ENCODE assay signal across 8 cellular contexts in the genomic region with DNA sequence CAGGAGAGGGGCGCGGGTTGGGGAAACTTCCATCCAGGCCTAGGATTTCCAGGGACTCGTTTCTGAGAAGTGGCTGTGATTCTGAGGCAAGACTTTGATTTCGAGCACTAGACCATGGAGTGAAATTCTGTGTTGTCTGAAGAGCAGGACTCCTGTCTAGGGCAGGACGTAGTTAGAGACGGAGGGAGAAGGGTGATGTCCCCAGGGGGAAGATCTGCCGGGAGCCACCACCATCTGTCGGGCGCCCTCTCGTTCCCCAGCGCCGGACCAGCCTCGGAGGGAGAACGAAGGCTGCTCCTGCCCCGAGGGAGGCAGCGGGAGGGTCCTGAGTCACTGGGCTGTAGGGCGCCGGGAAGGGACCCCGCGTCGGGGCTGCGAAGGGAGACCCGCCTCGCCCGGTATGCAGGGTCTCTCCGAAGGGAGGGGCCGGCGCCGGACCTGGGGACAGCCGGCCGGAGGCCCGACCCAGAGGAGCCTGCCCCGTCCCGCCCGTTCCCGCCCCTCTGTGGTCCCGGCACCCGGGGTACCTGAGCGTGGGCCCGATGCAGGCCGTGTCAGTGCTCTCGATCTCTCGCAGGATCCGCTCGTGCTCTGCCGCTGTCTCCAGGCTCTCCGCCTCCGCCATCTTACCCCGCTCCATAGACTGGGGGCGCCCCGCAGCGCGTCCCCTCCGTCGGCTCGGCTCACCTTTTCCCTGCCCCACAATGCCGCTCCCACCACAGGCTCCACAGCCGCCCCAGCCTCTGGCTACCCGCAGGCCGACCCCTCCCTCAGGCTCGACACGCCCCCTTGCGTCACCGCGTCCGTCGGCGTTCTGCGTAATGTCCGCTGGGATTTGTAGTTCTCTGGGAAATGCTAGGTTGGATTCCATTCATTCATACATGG. TPM values are rescaled to one million over a fixed set of nuclear protein-coding genes. Genes with fewer than 3 reads are reported as not detected.
A peak's percentile ranks its signal among the peaks of the same experiment; 100 is the strongest.
DNase-seq lines count a peak whose midpoint lies in the region; FAIRE-seq and TF ChIP-seq lines count a peak whose summit lies in the region.

A gene (minus strand): TSS at position 763 of the 885 bp plus-strand sequence.

- peak within 1 kb of the TSS; percentile 64 for H3K9ac ChIP-seq in Loucy (ENCODE audit: low read depth, low read length, poor library complexity, severe bottlenecking)

- peak within 1 kb of the TSS; percentile 81; the same call in 1 of the 2 replicates for H2AFZ ChIP-seq in Loucy (ENCODE audit: low read length)

- H3K4me3 Mint-ChIP-seq in neural crest cell: peak within 1 kb of the TSS; percentile 97

- intact Hi-C loops in stomach (cut with DNase I; ENCODE audit: low total_unique reads): no loop called here

- H3F3A ChIP-seq in Loucy (ENCODE audit: low read depth): no peaks in the 10 kb centered on the region

- H3K9me3 Mint-ChIP-seq in neural crest cell: no peaks in the 10 kb centered on the region

- H3K27me3 ChIP-seq in Loucy (ENCODE audit: insufficient read depth, low read length, poor library complexity, severe bottlenecking) (no peaks in the 10 kb centered on the region), stomach (no peaks in the 10 kb centered on the region)

- WGBS in stomach, 5 donors: 0 to 1% (median 1%) methylated on average over 51 to 70 of the region's 70 CpGs

- H3K27me3 Mint-ChIP-seq in neural crest cell (ENCODE audit: low read depth): peaks cover 3% of the 10 kb centered on the region

- peak within 1 kb of the TSS; percentile 97 for H3K27ac Mint-ChIP-seq in neural crest cell (ENCODE audit: unreplicated experiment)

- peak within 1 kb of the TSS; percentile 71 for H3K4me2 ChIP-seq in Loucy (ENCODE audit: low read depth, low read length, poor library complexity, severe bottlenecking)

- H3K9me3 ChIP-seq in Loucy (ENCODE audit: insufficient read depth, low read depth, low read length) (no peaks in the 10 kb centered on the region), stomach (no peaks in the 10 kb centered on the region)

- peak; percentile 88 for FAIRE-seq in H54 (lab: Jason Lieb, UNC)

- H3K36me3 Mint-ChIP-seq in neural crest cell (ENCODE audit: low read depth): peaks cover 2% of the 10 kb centered on the region

- H3K4me1 ChIP-seq in Loucy (ENCODE audit: insufficient read depth, low read length, poor library complexity, severe bottlenecking): peaks cover 12% of the 10 kb centered on the region
- H3K4me1 ChIP-seq in stomach: peaks cover 0 to 39% (median 25%) of the 10 kb centered on the region in 4 donors

- no peaks in the 10 kb centered on the region for H3K9me2 ChIP-seq in Loucy (replicated peaks; ENCODE audit: low read depth, low read length)

- H3K79me2 ChIP-seq in Loucy (ENCODE audit: insufficient read depth, low read length): no peaks in the 10 kb centered on the region

- peak; percentile 96 for DNase-seq in Daoy (ENCODE audit: low read depth)
- DNase-seq in H54 (ENCODE audit: insufficient read length, low spot score): peak; percentile 77
- peak; percentile 44 for DNase-seq in SIG-M5 (lab: John Stamatoyannopoulos, UW)
- peak; percentile 78 for DNase-seq in activated gamma-delta T cell treated with Interleukin-2 at 50 U/mL for 16 hours
- peak; percentile 83 to 95 for DNase-seq in foreskin fibroblast
- peak; percentile 94 for DNase-seq in neural crest cell (ENCODE audit: low read depth, low spot score)
- DNase-seq in stomach: peak; percentile 94

- peaks cover 22% of the 10 kb centered on the region for H3K4me1 Mint-ChIP-seq in neural crest cell

- H3K27ac ChIP-seq in stomach: peak within 1 kb of the TSS; percentile 71 to 90 (median 88)

- H3K36me3 ChIP-seq in Loucy (ENCODE audit: insufficient read depth, low read length) (no peaks in the 10 kb centered on the region), stomach (no peaks in the 10 kb centered on the region)

- H3K4me3 ChIP-seq in Loucy (ENCODE audit: low read length, poor library complexity, severe bottlenecking) (peak within 1 kb of the TSS; percentile 77), foreskin fibroblast (ENCODE audit: low read depth in 1 of 2, low read length in 2 of 2) (peak within 1 kb of the TSS; percentile 80 to 82), stomach (peak within 1 kb of the TSS; percentile 76 to 82 (median 78))

- TF ChIP-seq CTCF in Loucy (conservative IDR thresholded peaks at IDR 0.05; ENCODE audit: low read length): no peak
- no peak for TF ChIP-seq CTCF in foreskin fibroblast (IDR thresholded peaks at IDR 0.05; ENCODE audit: low read depth, low read length)
- TF ChIP-seq CTCF in neural crest cell (conservative IDR thresholded peaks at IDR 0.05): no peak
- peak in 1 of 7 experiments; percentile 13 for TF ChIP-seq CTCF in stomach (IDR thresholded peaks at IDR 0.05)

- TF ChIP-seq POLR2A in H54 (IDR thresholded peaks at IDR 0.05; ENCODE audit: low read depth, low read length): peak; percentile 91
- TF ChIP-seq POLR2A in stomach (IDR thresholded peaks at IDR 0.05): peak in 2 of 4 donors; percentile 19 to 85

- H4K20me1 ChIP-seq in Loucy (ENCODE audit: insufficient read depth, low read length, poor library complexity, severe bottlenecking): peaks cover 4% of the 10 kb centered on the region

- TF ChIP-seq EP300 in stomach (IDR thresholded peaks at IDR 0.05): no peak

RNA-seq across cellular contexts. Expression of the gene that starts here (rescaled TPM):
- 7.6 and 15.7 TPM in 2 replicates for total RNA-seq in Daoy (2014; rRNA removed; shearing (Covaris generic))
- 28.0 and 28.2 TPM in 2 replicates for total RNA-seq in neural crest cell
- total RNA-seq in stomach: 10 to 100 TPM; 26.1 to 57.2 (median 35.7) TPM
- 1 to 10 TPM; 3.4 to 5.2 (median 3.9) TPM for polyA plus RNA-seq in stomach

Comparison
In these comparisons a context has a peak if more than half of its experiments do, and no peak if none do; other contexts are left out.
1. Peak in every context shown above with its lines: DNase-seq, H3K4me3 ChIP-seq and H3K27ac ChIP-seq.
2. DNase-seq: peak in every context shown above with its lines; median percentile 96 in Daoy; 94 in neural crest cell; 94 in stomach; 89 in foreskin fibroblast; 78 in activated gamma-delta T cell treated with Interleukin-2 at 50 U/mL for 16 hours; 77 in H54; 44 in SIG-M5.